In genomic region chr16:73066927-73067670, GRCh38 we compare ENCODE assay signal across 12 cellular contexts. TPM values are rescaled to one million over a fixed set of nuclear protein-coding genes. Genes with fewer than 3 reads are reported as not detected.
DNase-seq lines count a peak whose midpoint lies in the region; ATAC-seq, FAIRE-seq and TF ChIP-seq lines count a peak whose summit lies in the region.
"Had no signal": no experiment of that assay in that cellular context is flagged by ENCODE, and none has a peak within 500 bp of the region (broad histone marks: within the 10 kb centered on the region; RNA-seq: fewer than 3 reads in every experiment).

No MANE protein-coding gene starts in this region.

- peaks cover 3 to 91% (median 60%) of the 10 kb centered on the region in 12 donors for H3K4me1 ChIP-seq in heart left ventricle
- peaks cover 48% of the 10 kb centered on the region for H3K4me1 ChIP-seq in neural progenitor cell
- H3K4me1 ChIP-seq in uterus: peaks cover 5 to 12% of the 10 kb centered on the region in 2 donors

- peak overlapping the region; percentile 44 for H2AFZ ChIP-seq in neural progenitor cell (replicated peaks)

- TF ChIP-seq POLR2A in heart left ventricle (IDR thresholded peaks at IDR 0.05) (no peak), uterus (IDR thresholded peaks at IDR 0.05) (no peak)

- H3K4me1 Mint-ChIP-seq in neural progenitor cell: peaks cover 74% of the 10 kb centered on the region
- peaks cover 26% of the 10 kb centered on the region for H3K4me1 Mint-ChIP-seq in activated naive CD4-positive, alpha-beta T cell treated with anti-CD3 and anti-CD28 coated beads, Interleukin-2, amount 10 ng/mL, durations not matched to agents 7 days and 5 days

- no peaks in the 10 kb centered on the region for H3K79me2 ChIP-seq in neural progenitor cell (ENCODE audit: low read depth)

- DNase-seq in heart left ventricle: peak in 4 of 5 donors; percentile 25 to 62 (median 33)
- DNase-seq in Right ventricle myocardium inferior (ENCODE audit: missing footprints): no peak
- peak; percentile 25 for DNase-seq in fibroblast of peridontal ligament (ENCODE audit: extremely low read depth)
- peak; percentile 44 for DNase-seq in neural progenitor cell (ENCODE audit: low spot score)
- DNase-seq in uterus: no peak
- no peak for DNase-seq in activated naive CD4-positive, alpha-beta T cell treated with anti-CD3 and anti-CD28 coated beads, Interleukin-2, amount 10 ng/mL, durations not matched to agents 7 days and 5 days
- DNase-seq in RCC 7860 (ENCODE audit: low spot score): no peak
- DNase-seq: foreskin melanocyte; NCI-H748 treated with DMSO at 0.1 percent for 48 hours; stimulated activated naive CD4-positive, alpha-beta T cell had no signal

- H3K9me3 ChIP-seq in heart left ventricle (no peaks in the 10 kb centered on the region), neural progenitor cell (ENCODE audit: low read depth) (no peaks in the 10 kb centered on the region), uterus (no peaks in the 10 kb centered on the region)

- intact Hi-C loops in heart left ventricle (cut with DNase I): loop anchor here in 5 of 10 donors (5.0 to 10.0 kb wide), 4 partner anchors 105 to 235 kb away; no protein-coding TSS in a partner anchor
- intact Hi-C loops in Right ventricle myocardium inferior (cut with DNase I): loop anchor here (5.0 kb wide), 1 partner anchor 105 kb away; no protein-coding TSS in a partner anchor
- intact Hi-C loops in uterus (cut with DNase I; ENCODE audit: low total_unique reads): loop anchor here (10.0 kb wide), 1 partner anchor 108 kb away; no protein-coding TSS in a partner anchor

- peak overlapping the region; percentile 69 for H3K4me3 Mint-ChIP-seq in neural progenitor cell
- H3K4me3 Mint-ChIP-seq in activated naive CD4-positive, alpha-beta T cell treated with anti-CD3 and anti-CD28 coated beads, Interleukin-2, amount 10 ng/mL, durations not matched to agents 7 days and 5 days: no peak overlapping the region

- no peak for FAIRE-seq in RCC 7860 (lab: Jason Lieb, UNC)
- FAIRE-seq: A204.1 had no signal

- peaks cover 51% of the 10 kb centered on the region for H3F3A ChIP-seq in neural progenitor cell (ENCODE audit: low read depth)

- no peak for TF ChIP-seq CTCF in heart left ventricle (IDR thresholded peaks at IDR 0.05)
- TF ChIP-seq CTCF in neural progenitor cell (IDR thresholded peaks at IDR 0.05): no peak
- no peak for TF ChIP-seq CTCF in uterus (IDR thresholded peaks at IDR 0.05)

- ATAC-seq in heart left ventricle: no peak
- ATAC-seq in Right ventricle myocardium inferior: no peak
- no peak for ATAC-seq in HG02970 (IDR thresholded peaks at IDR 0.05; ENCODE audit: low FRiP score, unreplicated experiment)

- WGBS in heart left ventricle, 4 donors: 34 to 52% (median 43%) methylated on average over 23 to 24 of the region's 24 CpGs

- H3K36me3 ChIP-seq in heart left ventricle (no peaks in the 10 kb centered on the region), neural progenitor cell (no peaks in the 10 kb centered on the region), uterus (no peaks in the 10 kb centered on the region)

- CTCF ChIA-PET in activated naive CD4-positive, alpha-beta T cell treated with anti-CD3 and anti-CD28 coated beads, Interleukin-2, amount 10 ng/mL, durations not matched to agents 7 days and 5 days (lab: Charles Lee): no interaction called here

- H3K4me2 ChIP-seq in neural progenitor cell: peak overlapping the region; percentile 79

- H3K27ac Mint-ChIP-seq in neural progenitor cell: no peak overlapping the region
- H3K27ac Mint-ChIP-seq in activated naive CD4-positive, alpha-beta T cell treated with anti-CD3 and anti-CD28 coated beads, Interleukin-2, amount 10 ng/mL, durations not matched to agents 7 days and 5 days: no peak overlapping the region

- H3K9ac ChIP-seq in neural progenitor cell: no peak overlapping the region

- no peaks in the 10 kb centered on the region for H3K9me3 Mint-ChIP-seq in neural progenitor cell
- no peaks in the 10 kb centered on the region for H3K9me3 Mint-ChIP-seq in activated naive CD4-positive, alpha-beta T cell treated with anti-CD3 and anti-CD28 coated beads, Interleukin-2, amount 10 ng/mL, durations not matched to agents 7 days and 5 days

- H3K27ac ChIP-seq in heart left ventricle (peak overlapping the region; percentile 45 to 96 (median 84)), neural progenitor cell (no peak overlapping the region), uterus (peak overlapping the region; percentile 82 to 94)

- H3K27me3 Mint-ChIP-seq in neural progenitor cell (ENCODE audit: insufficient read depth, low read depth): peaks cover 32% of the 10 kb centered on the region
- peaks cover 100% of the 10 kb centered on the region for H3K27me3 Mint-ChIP-seq in activated naive CD4-positive, alpha-beta T cell treated with anti-CD3 and anti-CD28 coated beads, Interleukin-2, amount 10 ng/mL, durations not matched to agents 7 days and 5 days

- no peaks in the 10 kb centered on the region for H3K36me3 Mint-ChIP-seq in neural progenitor cell
- peaks cover 2% of the 10 kb centered on the region for H3K36me3 Mint-ChIP-seq in activated naive CD4-positive, alpha-beta T cell treated with anti-CD3 and anti-CD28 coated beads, Interleukin-2, amount 10 ng/mL, durations not matched to agents 7 days and 5 days

- H4K20me1 ChIP-seq in neural progenitor cell (ENCODE audit: low read depth): peaks cover 58% of the 10 kb centered on the region

- H3K27me3 ChIP-seq in heart left ventricle (peaks cover 0 to 39% (median 13%) of the 10 kb centered on the region in 9 donors), neural progenitor cell (peaks cover 97% of the 10 kb centered on the region), uterus (no peaks in the 10 kb centered on the region)

- H3K4me3 ChIP-seq in heart left ventricle (peak overlapping the region in 7 of 12 donors; percentile 22 to 45 (median 41)), neural progenitor cell (peak overlapping the region; percentile 42), uterus (peak overlapping the region; percentile 6 to 13)

RNA-seq across cellular contexts. Expression of gene ZFHX3, which starts 19.2 kb away (rescaled TPM):
- total RNA-seq in heart left ventricle (10 to 100 TPM in 6 of 9 donors, 1 to 10 TPM in 3; 7.8 to 21.6 (median 14.5) TPM), Right ventricle myocardium inferior (8.4 TPM), neural progenitor cell (ENCODE audit: low replicate concordance) (1.5 and 2.4 TPM in 2 replicates), uterus (10 to 100 TPM in 3 of 4 donors, 1 to 10 TPM in 1; 9.1 to 34.0 (median 12.0) TPM)
- polyA plus RNA-seq in heart left ventricle: 1 to 10 TPM; 3.8 to 4.0 TPM

Comparison
In these comparisons a context has a peak if more than half of its experiments do, and no peak if none do; other contexts are left out.
1. DNase-seq: peak in heart left ventricle (4 of 5), fibroblast of peridontal ligament (single experiment) and neural progenitor cell (single experiment); none in Right ventricle myocardium inferior (single experiment), uterus (0 of 2), activated naive CD4-positive, alpha-beta T cell treated with anti-CD3 and anti-CD28 coated beads, Interleukin-2, amount 10 ng/mL, durations not matched to agents 7 days and 5 days (single experiment) and RCC 7860 (single experiment).
2. Peak in every context shown above with its lines, with median percentiles within 50 percentile points of each other: H3K4me3 ChIP-seq.